25 cellular contexts compared by ENCODE assay signal in the genomic region with DNA sequence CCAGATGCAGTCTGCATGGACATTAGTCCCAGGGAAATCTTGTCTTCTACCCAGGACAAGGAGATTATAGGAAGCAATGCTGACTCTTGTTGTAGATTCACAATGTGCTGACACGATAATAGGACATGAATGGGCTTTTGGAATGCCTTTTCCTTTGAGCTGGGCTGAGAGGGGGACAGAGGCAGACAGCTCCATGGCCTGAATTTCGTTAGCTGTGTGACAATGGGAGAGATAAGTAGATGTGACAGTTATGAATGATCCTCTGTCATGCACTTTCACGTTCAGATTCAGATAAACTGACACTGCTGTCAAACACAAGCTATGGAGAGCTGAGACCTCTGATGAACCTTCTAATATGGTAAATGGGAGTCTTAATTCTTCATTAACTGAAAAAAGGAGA.
"Had no signal": no experiment of that assay in that cellular context is flagged by ENCODE, and none has a peak within 500 bp of the region (broad histone marks: within the 10 kb centered on the region; RNA-seq: fewer than 3 reads in every experiment).

No MANE protein-coding gene starts in this region.

- H3K27ac Mint-ChIP-seq: activated CD4-positive, alpha-beta T cell treated with anti-CD3 and anti-CD28 coated beads, Interleukin-2, amount 10 ng/mL, durations not matched to agents 7 days and 5 days; activated CD8-positive, alpha-beta memory T cell treated with anti-CD3 and anti-CD28 coated beads, Interleukin-2, amount 10 ng/mL, durations not matched to agents 7 days and 5 days; activated CD8-positive, alpha-beta T cell treated with anti-CD3 and anti-CD28 coated beads for 36 hours; activated naive CD4-positive, alpha-beta T cell treated with anti-CD3 and anti-CD28 coated beads, Interleukin-2, amount 50 U/mL, for 24 hours; dendritic cell treated with granulocyte-macrophage colony-stimulating factor and Interleukin-4, amounts not matched to agents 40 ng/mL and 50 ng/mL, for 4 days; natural killer cell; type B pancreatic cell had no signal

- H3K27me3 Mint-ChIP-seq: activated naive CD4-positive, alpha-beta T cell treated with anti-CD3 and anti-CD28 coated beads, Interleukin-2, amount 50 U/mL, for 24 hours; dendritic cell treated with granulocyte-macrophage colony-stimulating factor and Interleukin-4, amounts not matched to agents 40 ng/mL and 50 ng/mL, for 4 days had no signal

- H3K4me3 ChIP-seq: body of pancreas, sigmoid colon, smooth muscle cell, thoracic aorta, vagina had no signal

- H3K36me3 Mint-ChIP-seq: activated CD8-positive, alpha-beta memory T cell treated with anti-CD3 and anti-CD28 coated beads, Interleukin-2, amount 10 ng/mL, durations not matched to agents 7 days and 5 days; activated naive CD4-positive, alpha-beta T cell treated with anti-CD3 and anti-CD28 coated beads, Interleukin-2, amount 50 U/mL, for 24 hours; natural killer cell had no signal

- H3K9me3 ChIP-seq: body of pancreas, sigmoid colon, thoracic aorta, vagina had no signal

- H3K4me1 Mint-ChIP-seq: activated CD4-positive, alpha-beta T cell treated with anti-CD3 and anti-CD28 coated beads, Interleukin-2, amount 10 ng/mL, durations not matched to agents 7 days and 5 days; activated CD8-positive, alpha-beta memory T cell treated with anti-CD3 and anti-CD28 coated beads, Interleukin-2, amount 10 ng/mL, durations not matched to agents 7 days and 5 days; activated naive CD4-positive, alpha-beta T cell treated with anti-CD3 and anti-CD28 coated beads, Interleukin-2, amount 50 U/mL, for 24 hours; natural killer cell had no signal

- H3K27me3 ChIP-seq: body of pancreas, sigmoid colon, vagina had no signal

- FAIRE-seq: endothelial cell of umbilical vein had no signal

- H3K4me3 Mint-ChIP-seq: activated CD4-positive, alpha-beta T cell treated with anti-CD3 and anti-CD28 coated beads, Interleukin-2, amount 10 ng/mL, durations not matched to agents 7 days and 5 days; activated CD8-positive, alpha-beta memory T cell treated with anti-CD3 and anti-CD28 coated beads, Interleukin-2, amount 10 ng/mL, durations not matched to agents 7 days and 5 days; activated CD8-positive, alpha-beta T cell treated with anti-CD3 and anti-CD28 coated beads for 36 hours; activated naive CD4-positive, alpha-beta T cell treated with anti-CD3 and anti-CD28 coated beads, Interleukin-2, amount 50 U/mL, for 24 hours; dendritic cell treated with granulocyte-macrophage colony-stimulating factor and Interleukin-4, amounts not matched to agents 40 ng/mL and 50 ng/mL, for 4 days; natural killer cell; type B pancreatic cell had no signal

- H3K9me3 Mint-ChIP-seq: activated CD4-positive, alpha-beta T cell treated with anti-CD3 and anti-CD28 coated beads, Interleukin-2, amount 10 ng/mL, durations not matched to agents 7 days and 5 days; activated CD8-positive, alpha-beta T cell treated with anti-CD3 and anti-CD28 coated beads for 36 hours; dendritic cell treated with granulocyte-macrophage colony-stimulating factor and Interleukin-4, amounts not matched to agents 40 ng/mL and 50 ng/mL, for 4 days; natural killer cell; type B pancreatic cell had no signal

- H3K4me2 ChIP-seq: smooth muscle cell had no signal

- H3K4me1 ChIP-seq: body of pancreas, sigmoid colon had no signal

- H3K36me3 ChIP-seq: sigmoid colon, thoracic aorta, vagina had no signal

- DNase-seq: activated CD4-positive, alpha-beta T cell treated with anti-CD3 and anti-CD28 coated beads, Interleukin-2, amount 10 ng/mL, durations not matched to agents 7 days and 5 days; activated CD8-positive, alpha-beta memory T cell treated with anti-CD3 and anti-CD28 coated beads, Interleukin-2, amount 10 ng/mL, durations not matched to agents 7 days and 5 days; activated CD8-positive, alpha-beta T cell treated with anti-CD3 and anti-CD28 coated beads for 36 hours; activated gamma-delta T cell treated with Interleukin-2 at 50 U/mL for 16 hours; activated T-cell treated with anti-CD3 and anti-CD28 coated beads for 4 hours; anterior cingulate cortex; body of pancreas; effector memory CD4-positive, alpha-beta T cell; foreskin melanocyte; left ventricle myocardium superior; mammary epithelial cell; midbrain; natural killer cell; occipital lobe; sigmoid colon; stimulated activated CD4-positive, alpha-beta T cell treated with anti-CD3 and anti-CD28 coated beads, Interleukin-2, amount 100 ng/mL, for 48 hours; stimulated activated CD8-positive, alpha-beta memory T cell treated with anti-CD3 and anti-CD28 coated beads, Interleukin-4, amount 100 ng/mL, for 48 hours; stimulated activated naive CD4-positive, alpha-beta T cell had no signal

- H3K27ac ChIP-seq: body of pancreas, sigmoid colon, thoracic aorta, vagina had no signal
